ENCODE assay signal across 8 cellular contexts in genomic region chr9:37026085-37026935, GRCh38.
A peak's percentile ranks its signal among the peaks of the same experiment; 100 is the strongest.
DNase-seq lines count a peak whose midpoint lies in the region; TF ChIP-seq lines count a peak whose summit lies in the region.

No MANE protein-coding gene starts in this region.

- no peaks in the 10 kb centered on the region for H3K9me3 ChIP-seq in HAP-1

- H3K4me1 Mint-ChIP-seq in activated naive CD8-positive, alpha-beta T cell (ENCODE audit: low read depth), result peaks cover 35% of the 10 kb centered on the region
- peaks cover 10% of the 10 kb centered on the region for H3K4me1 Mint-ChIP-seq in nephron

- H3K9me3 Mint-ChIP-seq in activated naive CD8-positive, alpha-beta T cell (ENCODE audit: low read depth), result no peaks in the 10 kb centered on the region
- H3K9me3 Mint-ChIP-seq in nephron, result peaks cover 7% of the 10 kb centered on the region

- peaks cover 47% of the 10 kb centered on the region for H3K27me3 Mint-ChIP-seq in activated naive CD8-positive, alpha-beta T cell
- peaks cover 99% of the 10 kb centered on the region for H3K27me3 Mint-ChIP-seq in nephron (ENCODE audit: low read depth)

- H3K4me3 Mint-ChIP-seq in activated naive CD8-positive, alpha-beta T cell, result peak overlapping the region; percentile 82
- peak overlapping the region; percentile 13 to 22 (median 15) for H3K4me3 Mint-ChIP-seq in nephron

- peaks cover 3% of the 10 kb centered on the region for H3K4me1 ChIP-seq in HAP-1

- DNase-seq in DMS153 (lab: John Stamatoyannopoulos, UW) (peak; percentile 8), HAP-1 (ENCODE audit: low spot score in 2 of 2) (peak in 1 of 2 experiments; percentile 44), HUDEP-2 (lab: John Stamatoyannopoulos, UW; ENCODE audit: unreplicated experiment in 76 of 76) (no peak), inferior parietal cortex (ENCODE audit: extremely low spot score) (no peak), activated gamma-delta T cell (lab: John Stamatoyannopoulos, UW) (no peak)
- no peak for DNase-seq in activated CD8-positive, alpha-beta memory T cell treated with anti-CD3 and anti-CD28 coated beads for 24 hours

- no peak overlapping the region for H3K27ac Mint-ChIP-seq in activated naive CD8-positive, alpha-beta T cell
- H3K27ac Mint-ChIP-seq in nephron, result no peak overlapping the region

- H3K4me3 ChIP-seq in HAP-1, result peak overlapping the region; percentile 14

- in situ Hi-C loops in HAP-1 (cut with MboI; ENCODE audit: low sequenced_read_pairs), result loop anchor here (10.0 kb wide), 1 partner anchor 58 kb away; no protein-coding TSS in a partner anchor

- H3K36me3 ChIP-seq in HAP-1 (replicated peaks), result no peaks in the 10 kb centered on the region

- no peaks in the 10 kb centered on the region for H3K36me3 Mint-ChIP-seq in activated naive CD8-positive, alpha-beta T cell
- no peaks in the 10 kb centered on the region for H3K36me3 Mint-ChIP-seq in nephron (ENCODE audit: low read depth)

- no peak for TF ChIP-seq CTCF in nephron (IDR thresholded peaks at IDR 0.05; ENCODE audit: unreplicated experiment in 3 of 3)

- H3K27me3 ChIP-seq in HAP-1 (ENCODE audit: low read depth), result peaks cover 56% of the 10 kb centered on the region
